1 cellular context compared by ENCODE assay signal in genomic region chr3:170360916-170361315, GRCh38.
TF ChIP-seq lines count a peak whose summit lies in the region.

No MANE protein-coding gene starts in this region.

TF ChIP-seq in H1, 55 proteins besides CTCF, POLR2A, EP300 and RAD21:
- TF ChIP-seq MAX (IDR thresholded peaks at IDR 0.05) (no peak), ZNF274 (IDR thresholded peaks at IDR 0.05; ENCODE audit: borderline replicate concordance, extremely low read depth, low read length) (no peak), SIX5 (IDR thresholded peaks at IDR 0.05; ENCODE audit: low read depth, low read length) (no peak), JUN (IDR thresholded peaks at IDR 0.05; ENCODE audit: low read depth, low read length) (no peak), SRF (IDR thresholded peaks at IDR 0.05; ENCODE audit: low read depth, low read length) (no peak), CBX8 (IDR thresholded peaks at IDR 0.05; ENCODE audit: borderline replicate concordance, low read depth, low read length) (no peak), PHF8 (conservative IDR thresholded peaks at IDR 0.05; ENCODE audit: low read depth, low read length) (no peak), SP2 (IDR thresholded peaks at IDR 0.05; ENCODE audit: low read length) (no peak), HDAC2 (IDR thresholded peaks at IDR 0.05; ENCODE audit: borderline replicate concordance in 1 of 2, low read depth in 2 of 2, low read length in 2 of 2) (no peak), SUZ12 (IDR thresholded peaks at IDR 0.05; ENCODE audit: low read length) (no peak)
